In genomic region chr20:25285091-25285647, GRCh38 we compare ENCODE assay signal across 1 cellular context.
TF ChIP-seq lines count a peak whose summit lies in the region.

No MANE protein-coding gene starts in this region.

TF ChIP-seq in K562, 482 proteins besides CTCF, POLR2A, EP300 and RAD21 (continued from another document):
- TF ChIP-seq STAT6 (CRISPR knock-in tag; IDR thresholded peaks at IDR 0.05): no peak
